In the genomic region with DNA sequence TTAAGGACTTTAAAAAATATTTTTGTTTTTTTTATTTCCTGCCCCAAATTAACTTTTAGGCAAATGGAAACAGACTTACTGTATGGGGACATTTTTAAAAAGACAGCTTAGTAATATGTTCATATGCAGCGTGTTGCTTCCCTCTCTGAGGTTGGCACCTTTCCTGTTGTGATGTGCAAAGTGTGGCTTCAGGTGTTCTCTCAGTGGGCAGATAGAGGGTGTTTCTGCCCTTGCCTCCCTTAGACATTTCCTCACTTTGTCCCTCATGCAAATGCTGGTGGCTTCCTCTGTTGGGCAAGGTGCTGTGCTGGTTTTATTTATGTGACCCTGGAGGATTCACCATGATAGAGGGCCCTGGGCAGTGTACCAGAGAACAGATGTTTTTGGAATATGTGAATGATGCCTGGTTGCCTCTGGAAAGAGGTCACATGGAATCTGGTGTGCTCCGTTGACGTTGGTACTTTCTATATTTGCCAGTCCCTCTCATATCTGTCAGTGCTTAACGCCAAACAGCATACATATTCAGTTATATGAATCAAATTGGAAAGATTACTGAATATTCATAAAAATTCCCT, we compare ENCODE assay signal across 1 cellular context.
TF ChIP-seq lines count a peak whose summit lies in the region.

No MANE protein-coding gene starts in this region.

TF ChIP-seq in GM23338, 12 proteins besides CTCF, POLR2A, EP300 and RAD21 (continued from another document):
- no peak for TF ChIP-seq NANOG (IDR thresholded peaks at IDR 0.05; ENCODE audit: borderline replicate concordance)
- no peak for TF ChIP-seq EZH2phosphoT487 (IDR thresholded peaks at IDR 0.05; ENCODE audit: unreplicated experiment)
- TF ChIP-seq CREB1 (CRISPR knock-in tag; IDR thresholded peaks at IDR 0.05; ENCODE audit: low read depth) = no peak
